16 cellular contexts compared by ENCODE assay signal in the genomic region with DNA sequence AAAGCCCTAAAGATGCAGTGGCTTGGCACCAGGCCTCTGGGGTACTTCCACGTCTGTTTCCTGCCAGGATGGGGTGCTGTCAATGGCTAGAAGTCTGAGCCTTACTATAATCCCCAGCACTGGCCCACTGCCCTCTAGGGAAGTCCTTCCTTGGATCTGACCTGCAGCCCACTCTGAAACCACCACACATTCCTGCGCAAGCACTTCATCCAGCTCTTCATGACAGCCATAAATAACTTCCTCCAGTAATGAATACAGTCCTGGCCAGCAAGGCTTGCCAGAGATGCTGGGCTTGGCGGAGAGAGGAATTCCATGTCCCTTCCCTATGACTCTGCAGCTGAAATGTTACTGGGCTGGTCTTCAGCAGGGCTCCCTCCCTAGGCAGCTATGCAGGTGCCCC. TPM values are rescaled to one million over a fixed set of nuclear protein-coding genes. Genes with fewer than 3 reads are reported as not detected.
A peak's percentile ranks its signal among the peaks of the same experiment; 100 is the strongest.
DNase-seq lines count a peak whose midpoint lies in the region; ATAC-seq and TF ChIP-seq lines count a peak whose summit lies in the region.
"Had no signal": no experiment of that assay in that cellular context is flagged by ENCODE, and none has a peak within 500 bp of the region (broad histone marks: within the 10 kb centered on the region; RNA-seq: fewer than 3 reads in every experiment).

No MANE protein-coding gene starts in this region.

- ATAC-seq in Right ventricle myocardium inferior = peak; percentile 70
- ATAC-seq in HG03432 (IDR thresholded peaks at IDR 0.05; ENCODE audit: unreplicated experiment) = no peak
- no peak for ATAC-seq in GM21619 (IDR thresholded peaks at IDR 0.05; ENCODE audit: unreplicated experiment)
- ATAC-seq: stimulated activated memory B cell treated with anti-CD40 and anti-IgM and Interleukin-4, amounts not matched to agents 10 μg/mL and 1 μg/mL and 100 μg/mL, for 72 hours had no signal

- in situ Hi-C loops in ACHN (cut with HindIII; ENCODE audit: low pct_ligation_motif_present, low pct_unique_long_range_greater_than_20kb, low sequenced_read_pairs) = no loop called here

- peaks cover 17% of the 10 kb centered on the region for H3K27me3 Mint-ChIP-seq in nephron progenitor cell (ENCODE audit: low read depth, poor library complexity)

- peaks cover 57% of the 10 kb centered on the region for H3K4me1 ChIP-seq in adipocyte (ENCODE audit: control insufficient read depth, insufficient read depth, low read length)
- H3K4me1 ChIP-seq: BE2C, colonic mucosa had no signal

- no peak overlapping the region for H3K4me3 ChIP-seq in adipocyte (ENCODE audit: low read length)
- H3K4me3 ChIP-seq: colonic mucosa, esophagus muscularis mucosa, SJCRH30 had no signal

- intact Hi-C loops in Right ventricle myocardium inferior (cut with DNase I) = no loop called here

- no peaks in the 10 kb centered on the region for H3K9me3 Mint-ChIP-seq in nephron progenitor cell
- H3K9me3 Mint-ChIP-seq: activated naive CD4-positive, alpha-beta T cell treated with anti-CD3 and anti-CD28 coated beads, Interleukin-2, amount 50 U/mL, for 24 hours; stimulated activated memory B cell treated with anti-CD40 and anti-IgM and Interleukin-4, amounts not matched to agents 10 μg/mL and 1 μg/mL and 100 μg/mL, for 72 hours had no signal

- H3K27ac Mint-ChIP-seq in nephron progenitor cell = peak overlapping the region; percentile 45
- H3K27ac Mint-ChIP-seq: activated naive CD4-positive, alpha-beta T cell treated with anti-CD3 and anti-CD28 coated beads, Interleukin-2, amount 50 U/mL, for 24 hours; stimulated activated memory B cell treated with anti-CD40 and anti-IgM and Interleukin-4, amounts not matched to agents 10 μg/mL and 1 μg/mL and 100 μg/mL, for 72 hours had no signal

- H3K9ac ChIP-seq in adipocyte (ENCODE audit: low read length) = peak overlapping the region; percentile 56

- no peak for TF ChIP-seq CTCF in nephron progenitor cell (IDR thresholded peaks at IDR 0.05)

- H3K4me3 Mint-ChIP-seq in nephron progenitor cell = no peak overlapping the region
- H3K4me3 Mint-ChIP-seq: activated naive CD4-positive, alpha-beta T cell treated with anti-CD3 and anti-CD28 coated beads, Interleukin-2, amount 50 U/mL, for 24 hours; stimulated activated memory B cell treated with anti-CD40 and anti-IgM and Interleukin-4, amounts not matched to agents 10 μg/mL and 1 μg/mL and 100 μg/mL, for 72 hours had no signal

- peaks cover 46% of the 10 kb centered on the region for H3K4me1 Mint-ChIP-seq in nephron progenitor cell
- H3K4me1 Mint-ChIP-seq: activated naive CD4-positive, alpha-beta T cell treated with anti-CD3 and anti-CD28 coated beads, Interleukin-2, amount 50 U/mL, for 24 hours; stimulated activated memory B cell treated with anti-CD40 and anti-IgM and Interleukin-4, amounts not matched to agents 10 μg/mL and 1 μg/mL and 100 μg/mL, for 72 hours had no signal

- H3K36me3 ChIP-seq in adipocyte (ENCODE audit: control insufficient read depth, insufficient read depth, low read length, severe bottlenecking) = no peaks in the 10 kb centered on the region
- H3K36me3 ChIP-seq: BE2C, colonic mucosa, esophagus muscularis mucosa, SJCRH30 had no signal

- H3K9me3 ChIP-seq in adipocyte (ENCODE audit: control insufficient read depth, low read length) = no peaks in the 10 kb centered on the region
- H3K9me3 ChIP-seq: BE2C, colonic mucosa, esophagus muscularis mucosa, SJCRH30 had no signal

- H3K27me3 ChIP-seq in adipocyte (replicated peaks; ENCODE audit: control insufficient read depth, insufficient read depth, low read length) = no peaks in the 10 kb centered on the region
- H3K27me3 ChIP-seq: BE2C, colonic mucosa, SJCRH30 had no signal

- DNase-seq in EH (ENCODE audit: low read depth) (peak; percentile 86), adipocyte (ENCODE audit: low read depth) (peak; percentile 12), Right ventricle myocardium inferior (ENCODE audit: missing footprints) (no peak), nephron progenitor cell (no peak), globus pallidus (ENCODE audit: low spot score) (no peak), ACHN (no peak)
- DNase-seq: BE2C; colonic mucosa; NCI-H2081 treated with DMSO at 0.1 percent for 48 hours; stimulated activated CD4-positive, alpha-beta T cell treated with anti-CD3 and anti-CD28 coated beads, Interleukin-4, amount 100 ng/mL, for 24 hours had no signal

- no peaks in the 10 kb centered on the region for H3K36me3 Mint-ChIP-seq in nephron progenitor cell (ENCODE audit: low read depth)
- H3K36me3 Mint-ChIP-seq: activated naive CD4-positive, alpha-beta T cell treated with anti-CD3 and anti-CD28 coated beads, Interleukin-2, amount 50 U/mL, for 24 hours; stimulated activated memory B cell treated with anti-CD40 and anti-IgM and Interleukin-4, amounts not matched to agents 10 μg/mL and 1 μg/mL and 100 μg/mL, for 72 hours had no signal

RNA-seq across cellular contexts. Expression of gene ALPL, which starts 32.6 kb away (rescaled TPM):
- total RNA-seq in Right ventricle myocardium inferior = 11.0 TPM

Comparison
In these comparisons a context has a peak if more than half of its experiments do, and no peak if none do; other contexts are left out.
1. DNase-seq: peak in EH (single experiment) and adipocyte (single experiment); none in Right ventricle myocardium inferior (single experiment), nephron progenitor cell (single experiment), globus pallidus (single experiment) and ACHN (single experiment).